30 cellular contexts compared by ENCODE assay signal in genomic region chr16:64019339-64019738, GRCh38.
"Had no signal": no experiment of that assay in that cellular context is flagged by ENCODE, and none has a peak within 500 bp of the region (broad histone marks: within the 10 kb centered on the region; RNA-seq: fewer than 3 reads in every experiment).

No MANE protein-coding gene starts in this region.

- H3K4me1 ChIP-seq: adrenal gland, body of pancreas, esophagus muscularis mucosa, foreskin keratinocyte, gastrocnemius medialis had no signal

- DNase-seq: activated CD4-positive, alpha-beta memory T cell treated with anti-CD3 and anti-CD28 coated beads for 36 hours; activated CD4-positive, alpha-beta T cell treated with anti-CD3 and anti-CD28 coated beads for 36 hours; activated CD4-positive, alpha-beta T cell treated with anti-CD3 and anti-CD28 coated beads, Interleukin-2, amount 10 ng/mL, durations not matched to agents 24 days and 14 days; activated CD4-positive, CD25-positive, alpha-beta regulatory T cell; activated CD4-positive, CD25-positive, alpha-beta regulatory T cell treated with anti-CD3 and anti-CD28 coated beads, Interleukin-2, amount 50 U/mL, for 72 hours; activated CD8-positive, alpha-beta memory T cell treated with anti-CD3 and anti-CD28 coated beads, Interleukin-2, amount 10 ng/mL, durations not matched to agents 7 days and 5 days; activated CD8-positive, alpha-beta memory T cell treated with anti-CD3 and anti-CD28 coated beads, Interleukin-2, amount 50 U/mL, for 4 hours; activated CD8-positive, alpha-beta T cell treated with anti-CD3 and anti-CD28 coated beads, Interleukin-2, amount 10 ng/mL, durations not matched to agents 7 days and 5 days; activated effector memory CD4-positive, alpha-beta T cell treated with anti-CD3 and anti-CD28 coated beads, Interleukin-2, amount 50 U/mL, for 16 hours; activated naive CD4-positive, alpha-beta T cell treated with anti-CD3 and anti-CD28 coated beads for 36 hours; activated naive CD8-positive, alpha-beta T cell treated with anti-CD3 and anti-CD28 coated beads for 36 hours; activated naive CD8-positive, alpha-beta T cell treated with anti-CD3 and anti-CD28 coated beads, Interleukin-2, amount 50 U/mL, for 24 hours; activated T-cell treated with anti-CD3 and anti-CD28 coated beads, Interleukin-2, amount 50 U/mL, for 1 hour; activated T-cell treated with anti-CD3 and anti-CD28 coated beads, Interleukin-2, amount 50 U/mL, for 48 hours; adrenal gland; amygdala; aorta; body of pancreas; caudate nucleus; cortex of kidney; dermis blood vessel endothelial cell; effector CD4-positive, alpha-beta T cell; effector memory CD8-positive, alpha-beta T cell; erythroblast; foreskin keratinocyte; gastrocnemius medialis; glutamatergic neuron; T-helper 9 cell; WERI-Rb-1 had no signal

- H3K27me3 ChIP-seq: adrenal gland, body of pancreas, esophagus muscularis mucosa, foreskin keratinocyte, gastrocnemius medialis had no signal

- ATAC-seq: activated CD4-positive, alpha-beta T cell treated with anti-CD3 and anti-CD28 coated beads for 36 hours; activated CD8-positive, alpha-beta memory T cell treated with anti-CD3 and anti-CD28 coated beads, Interleukin-2, amount 10 ng/mL, durations not matched to agents 7 days and 5 days; activated CD8-positive, alpha-beta T cell treated with anti-CD3 and anti-CD28 coated beads, Interleukin-2, amount 10 ng/mL, durations not matched to agents 7 days and 5 days; activated naive CD8-positive, alpha-beta T cell treated with anti-CD3 and anti-CD28 coated beads, Interleukin-2, amount 50 U/mL, for 24 hours; body of pancreas; effector memory CD8-positive, alpha-beta T cell; foreskin keratinocyte; gastrocnemius medialis had no signal

- H3K9me3 ChIP-seq: adrenal gland, body of pancreas, esophagus muscularis mucosa, gastrocnemius medialis had no signal

- H3K36me3 ChIP-seq: adrenal gland, esophagus muscularis mucosa, gastrocnemius medialis, WERI-Rb-1 had no signal

- H3K4me3 ChIP-seq: adrenal gland, body of pancreas, esophagus muscularis mucosa, gastrocnemius medialis had no signal

- H3K27ac ChIP-seq: adrenal gland, body of pancreas, esophagus muscularis mucosa, foreskin keratinocyte, gastrocnemius medialis, WERI-Rb-1 had no signal
